Comparison of ENCODE assay signal across 28 cellular contexts in genomic region chr13:84460989-84461388, GRCh38.
"Had no signal": no experiment of that assay in that cellular context is flagged by ENCODE, and none has a peak within 500 bp of the region (broad histone marks: within the 10 kb centered on the region; RNA-seq: fewer than 3 reads in every experiment).

No MANE protein-coding gene starts in this region.

- ATAC-seq: effector memory CD8-positive, alpha-beta T cell; esophagus mucosa; foreskin keratinocyte; gastrocnemius medialis; gastroesophageal sphincter; heart left ventricle; heart right ventricle had no signal

- H3K9me3 ChIP-seq: colonic mucosa, esophagus muscularis mucosa, esophagus squamous epithelium, gastrocnemius medialis, gastroesophageal sphincter had no signal

- H3K4me3 ChIP-seq: colonic mucosa, coronary artery, dorsolateral prefrontal cortex, esophagus muscularis mucosa, esophagus squamous epithelium, gastrocnemius medialis, gastroesophageal sphincter, heart left ventricle, heart right ventricle had no signal

- H3K36me3 ChIP-seq: colonic mucosa, esophagus muscularis mucosa, esophagus squamous epithelium, gastrocnemius medialis, gastroesophageal sphincter, heart left ventricle, heart right ventricle had no signal

- FAIRE-seq: colon, endometrium, endothelial cell of umbilical vein, frontal cortex had no signal

- H3K27me3 ChIP-seq: colonic mucosa, dorsolateral prefrontal cortex, esophagus muscularis mucosa, esophagus squamous epithelium, foreskin keratinocyte, gastrocnemius medialis, gastroesophageal sphincter, heart left ventricle, heart right ventricle had no signal

- DNase-seq: colonic mucosa; cortex of kidney; dermis blood vessel endothelial cell; dorsolateral prefrontal cortex; effector CD4-positive, alpha-beta T cell; effector CD8-positive, alpha-beta T cell; effector memory CD4-positive, alpha-beta T cell; effector memory CD8-positive, alpha-beta T cell; endodermal cell; erythroblast; esophagus squamous epithelium; foreskin fibroblast; foreskin keratinocyte; foreskin melanocyte; gastrocnemius medialis; glutamatergic neuron; head of caudate nucleus; heart left ventricle; heart right ventricle had no signal

- H3K27ac ChIP-seq: colonic mucosa, coronary artery, dorsolateral prefrontal cortex, epithelial cell of prostate, esophagus muscularis mucosa, esophagus squamous epithelium, foreskin keratinocyte, gastrocnemius medialis, gastroesophageal sphincter, heart left ventricle, heart right ventricle had no signal

- H3K4me1 ChIP-seq: colonic mucosa, esophagus muscularis mucosa, esophagus squamous epithelium, foreskin keratinocyte, gastrocnemius medialis, gastroesophageal sphincter, heart left ventricle, heart right ventricle had no signal
